ENCODE assay signal across 1 cellular context in the genomic region with DNA sequence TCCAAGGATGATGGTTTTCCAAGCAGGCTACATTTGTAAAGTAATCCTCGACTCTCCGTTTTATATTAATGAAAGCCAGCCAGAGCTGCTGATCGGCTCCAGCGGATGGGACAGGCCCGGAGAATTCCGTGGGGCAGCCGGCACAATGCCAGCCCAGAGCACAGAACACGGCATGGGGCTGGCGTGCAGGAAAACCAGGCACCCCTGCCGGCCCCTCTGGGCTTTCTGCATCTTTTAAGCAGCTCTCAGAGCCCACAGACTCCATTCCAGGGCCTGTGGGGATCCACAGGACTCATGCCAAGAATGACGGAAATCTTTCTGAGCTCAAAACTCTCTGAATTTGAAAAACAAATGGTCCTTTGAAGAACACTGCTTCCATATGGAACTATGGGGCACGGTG.
TF ChIP-seq lines count a peak whose summit lies in the region.

No MANE protein-coding gene starts in this region.

TF ChIP-seq in WTC11, 78 proteins besides CTCF, POLR2A, EP300 and RAD21 (continued from another document):
- TF ChIP-seq, protein P1, sequence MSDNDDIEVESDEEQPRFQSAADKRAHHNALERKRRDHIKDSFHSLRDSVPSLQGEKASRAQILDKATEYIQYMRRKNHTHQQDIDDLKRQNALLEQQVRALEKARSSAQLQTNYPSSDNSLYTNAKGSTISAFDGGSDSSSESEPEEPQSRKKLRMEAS (CRISPR knock-in tag; IDR thresholded peaks at IDR 0.05), result no peak
- TF ChIP-seq, protein P2, sequence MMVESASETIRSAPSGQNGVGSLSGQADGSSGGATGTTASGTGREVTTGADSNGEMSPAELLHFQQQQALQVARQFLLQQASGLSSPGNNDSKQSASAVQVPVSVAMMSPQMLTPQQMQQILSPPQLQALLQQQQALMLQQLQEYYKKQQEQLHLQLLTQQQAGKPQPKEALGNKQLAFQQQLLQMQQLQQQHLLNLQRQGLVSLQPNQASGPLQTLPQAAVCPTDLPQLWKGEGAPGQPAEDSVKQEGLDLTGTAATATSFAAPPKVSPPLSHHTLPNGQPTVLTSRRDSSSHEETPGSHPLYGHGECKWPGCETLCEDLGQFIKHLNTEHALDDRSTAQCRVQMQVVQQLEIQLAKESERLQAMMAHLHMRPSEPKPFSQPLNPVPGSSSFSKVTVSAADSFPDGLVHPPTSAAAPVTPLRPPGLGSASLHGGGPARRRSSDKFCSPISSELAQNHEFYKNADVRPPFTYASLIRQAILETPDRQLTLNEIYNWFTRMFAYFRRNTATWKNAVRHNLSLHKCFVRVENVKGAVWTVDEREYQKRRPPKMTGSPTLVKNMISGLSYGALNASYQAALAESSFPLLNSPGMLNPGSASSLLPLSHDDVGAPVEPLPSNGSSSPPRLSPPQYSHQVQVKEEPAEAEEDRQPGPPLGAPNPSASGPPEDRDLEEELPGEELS (CRISPR knock-in tag; IDR thresholded peaks at IDR 0.05), result no peak
- TF ChIP-seq, protein P3, sequence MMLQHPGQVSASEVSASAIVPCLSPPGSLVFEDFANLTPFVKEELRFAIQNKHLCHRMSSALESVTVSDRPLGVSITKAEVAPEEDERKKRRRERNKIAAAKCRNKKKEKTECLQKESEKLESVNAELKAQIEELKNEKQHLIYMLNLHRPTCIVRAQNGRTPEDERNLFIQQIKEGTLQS (CRISPR knock-in tag; conservative IDR thresholded peaks at IDR 0.05), result no peak
- TF ChIP-seq ZNF138 (CRISPR knock-in tag; conservative IDR thresholded peaks at IDR 0.05), result no peak
